ENCODE assay signal across 10 cellular contexts in genomic region chr2:73679237-73679636, GRCh38. TPM values are rescaled to one million over a fixed set of nuclear protein-coding genes. Genes with fewer than 3 reads are reported as not detected.
"Had no signal": no experiment of that assay in that cellular context is flagged by ENCODE, and none has a peak within 500 bp of the region (broad histone marks: within the 10 kb centered on the region; RNA-seq: fewer than 3 reads in every experiment).

No MANE protein-coding gene starts in this region.

RNA-seq across cellular contexts. Expression of gene NAT8, which starts 37.0 kb away (rescaled TPM):
- total RNA-seq: OCI-LY7, PC-3, PC-9, Right ventricle myocardium inferior, Right ventricle myocardium superior, RPMI7951, SJCRH30, SJSA1, T-cell had no signal
- polyA plus RNA-seq: SK-N-SH had no signal
